ENCODE assay signal across 24 cellular contexts in the genomic region with DNA sequence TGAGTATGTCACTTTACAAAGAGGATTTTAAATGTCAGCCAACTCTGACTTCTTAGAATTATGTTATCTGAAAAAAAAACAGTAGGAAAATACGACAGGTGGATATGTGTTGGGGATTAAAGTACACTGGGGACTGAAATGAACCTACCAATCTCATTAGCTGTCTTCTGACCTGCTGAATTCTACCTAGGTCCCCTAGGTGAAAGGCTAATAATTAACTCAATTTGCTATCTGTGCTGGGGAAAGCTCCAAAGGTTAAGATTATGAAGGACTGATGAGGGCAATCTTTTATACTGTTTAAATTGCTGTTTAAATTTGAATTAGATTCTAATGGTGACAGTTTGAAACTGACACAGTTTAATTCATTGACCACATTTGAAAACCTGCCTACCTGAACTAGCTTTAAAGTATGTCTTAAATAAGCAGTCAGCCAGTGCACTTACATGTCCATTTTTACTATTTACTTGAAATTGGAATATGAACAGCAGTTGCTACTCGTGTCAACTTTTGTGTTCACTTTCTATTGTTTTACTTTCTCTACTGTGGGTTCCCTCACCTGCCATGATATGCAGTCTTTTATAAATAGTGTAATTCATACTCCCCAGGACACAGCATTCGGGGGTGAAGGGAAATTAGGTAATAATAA.
A peak's percentile ranks its signal among the peaks of the same experiment; 100 is the strongest.
DNase-seq lines count a peak whose midpoint lies in the region; ATAC-seq, FAIRE-seq and TF ChIP-seq lines count a peak whose summit lies in the region.
"Had no signal": no experiment of that assay in that cellular context is flagged by ENCODE, and none has a peak within 500 bp of the region (broad histone marks: within the 10 kb centered on the region; RNA-seq: fewer than 3 reads in every experiment).

No MANE protein-coding gene starts in this region.

- H3K36me3 ChIP-seq in OCI-LY3 (replicated peaks; ENCODE audit: low read depth, low read length) = no peaks in the 10 kb centered on the region
- no peaks in the 10 kb centered on the region for H3K36me3 ChIP-seq in right lobe of liver
- H3K36me3 ChIP-seq: BLaER1, SJSA1 had no signal

- no peak overlapping the region for H3K9ac ChIP-seq in OCI-LY3 (ENCODE audit: low read length)
- H3K9ac ChIP-seq: BLaER1 had no signal

- TF ChIP-seq POLR2A in right lobe of liver (IDR thresholded peaks at IDR 0.05) = no peak

- no peaks in the 10 kb centered on the region for H3K27me3 Mint-ChIP-seq in activated naive CD4-positive, alpha-beta T cell treated with anti-CD3 and anti-CD28 coated beads for 36 hours (ENCODE audit: low read depth)
- H3K27me3 Mint-ChIP-seq: CD4-positive, CD25-positive, alpha-beta regulatory T cell had no signal

- peak; percentile 65 for DNase-seq in DMS53 (lab: John Stamatoyannopoulos, UW)
- DNase-seq in right lobe of liver = no peak
- DNase-seq in activated naive CD4-positive, alpha-beta T cell treated with anti-CD3 and anti-CD28 coated beads for 36 hours = no peak
- DNase-seq: CD4-positive, CD25-positive, alpha-beta regulatory T cell; DMS153; HCEC 1CT; MV-4-11; NCI-H1105; NCI-H1436 treated with DMSO at 0.1 percent for 48 hours; NCI-H187 treated with DMSO at 0.1 percent for 48 hours; NCI-H2171 treated with DMSO at 0.1 percent for 48 hours; NCI-H446; NCI-H524 treated with DMSO at 0.1 percent for 48 hours; NCI-H774; Right ventricle myocardium superior had no signal

- H3K4me1 Mint-ChIP-seq in activated naive CD4-positive, alpha-beta T cell treated with anti-CD3 and anti-CD28 coated beads for 36 hours (ENCODE audit: low read depth) = no peaks in the 10 kb centered on the region
- H3K4me1 Mint-ChIP-seq: CD4-positive, CD25-positive, alpha-beta regulatory T cell had no signal

- ATAC-seq in right lobe of liver (peak; percentile 95 to 98 (median 96)), HG02884 (IDR thresholded peaks at IDR 0.05; ENCODE audit: unreplicated experiment) (no peak), HG03521 (IDR thresholded peaks at IDR 0.05; ENCODE audit: unreplicated experiment) (no peak)
- ATAC-seq: K562 had no signal

- H4K20me1 ChIP-seq in OCI-LY3 (ENCODE audit: insufficient read depth, low read length) = no peaks in the 10 kb centered on the region
- H4K20me1 ChIP-seq: BLaER1 had no signal

- H3K4me3 Mint-ChIP-seq in activated naive CD4-positive, alpha-beta T cell treated with anti-CD3 and anti-CD28 coated beads for 36 hours = no peak overlapping the region
- H3K4me3 Mint-ChIP-seq: CD4-positive, CD25-positive, alpha-beta regulatory T cell had no signal

- no peaks in the 10 kb centered on the region for H3K9me3 Mint-ChIP-seq in activated naive CD4-positive, alpha-beta T cell treated with anti-CD3 and anti-CD28 coated beads for 36 hours

- H3K79me2 ChIP-seq in OCI-LY3 (ENCODE audit: low read length) = no peaks in the 10 kb centered on the region

- no peak overlapping the region for H2AFZ ChIP-seq in OCI-LY3 (ENCODE audit: low read depth, low read length)

- intact Hi-C loops in right lobe of liver (cut with DNase I) = no loop called here
- intact Hi-C loops in activated naive CD4-positive, alpha-beta T cell treated with anti-CD3 and anti-CD28 coated beads for 36 hours (cut with micrococcal nuclease) = no loop called here

- H3K27me3 ChIP-seq in OCI-LY3 (ENCODE audit: low read depth, low read length) (no peaks in the 10 kb centered on the region), right lobe of liver (no peaks in the 10 kb centered on the region)
- H3K27me3 ChIP-seq: BLaER1, SJSA1 had no signal

- H3K36me3 Mint-ChIP-seq in activated naive CD4-positive, alpha-beta T cell treated with anti-CD3 and anti-CD28 coated beads for 36 hours (ENCODE audit: low read depth) = no peaks in the 10 kb centered on the region
- H3K36me3 Mint-ChIP-seq: CD4-positive, CD25-positive, alpha-beta regulatory T cell had no signal

- CTCF ChIA-PET in activated naive CD4-positive, alpha-beta T cell treated with anti-CD3 and anti-CD28 coated beads for 36 hours (lab: Charles Lee) = no interaction called here

- FAIRE-seq in islet of Langerhans (lab: Jason Lieb, UNC) = peak; percentile 96
- FAIRE-seq: A204.1, H1, K562 had no signal

- TF ChIP-seq CTCF in OCI-LY3 (IDR thresholded peaks at IDR 0.05; ENCODE audit: low read depth, low read length) = no peak
- no peak for TF ChIP-seq CTCF in right lobe of liver (IDR thresholded peaks at IDR 0.05)

- H3K27ac ChIP-seq in OCI-LY3 (ENCODE audit: low read length) (0 out of 2 replicates have a peak overlapping the region, but pooled peaks have one; percentile 37), right lobe of liver (peak overlapping the region; percentile 37 to 75 (median 65))
- H3K27ac ChIP-seq: BLaER1, SJSA1 had no signal

- no peaks in the 10 kb centered on the region; the same call in 1 of the 2 replicates for H3K9me3 ChIP-seq in OCI-LY3 (ENCODE audit: insufficient read depth, low read length)
- no peaks in the 10 kb centered on the region for H3K9me3 ChIP-seq in right lobe of liver
- H3K9me3 ChIP-seq: SJSA1 had no signal

- 25% methylated on average over 3 of the region's 3 CpGs for WGBS in right lobe of liver (ENCODE audit: insufficient coverage, low coverage, low lambda C conversion rate, missing lambda C conversion rate)

- no peak overlapping the region for H3K27ac Mint-ChIP-seq in activated naive CD4-positive, alpha-beta T cell treated with anti-CD3 and anti-CD28 coated beads for 36 hours
- H3K27ac Mint-ChIP-seq: CD4-positive, CD25-positive, alpha-beta regulatory T cell had no signal

- H3K4me3 ChIP-seq in OCI-LY3 (ENCODE audit: low read length) (no peak overlapping the region), right lobe of liver (peak overlapping the region in 1 of 3 donors; percentile 8)
- H3K4me3 ChIP-seq: BLaER1, K562, SJSA1 had no signal

- H3K4me1 ChIP-seq in OCI-LY3 (ENCODE audit: low read length) (peaks cover 48% of the 10 kb centered on the region), right lobe of liver (peaks cover 0 to 25% (median 9%) of the 10 kb centered on the region in 4 donors)
- H3K4me1 ChIP-seq: BLaER1 had no signal

- peak overlapping the region; percentile 53 for H3K4me2 ChIP-seq in OCI-LY3 (ENCODE audit: low read length)
- H3K4me2 ChIP-seq: BLaER1 had no signal

Comparison
In these comparisons a context has a peak if more than half of its experiments do, and no peak if none do; other contexts are left out.
1. ATAC-seq: peak in right lobe of liver (4 of 4); none in HG02884 (single experiment) and HG03521 (single experiment).